In the genomic region with DNA sequence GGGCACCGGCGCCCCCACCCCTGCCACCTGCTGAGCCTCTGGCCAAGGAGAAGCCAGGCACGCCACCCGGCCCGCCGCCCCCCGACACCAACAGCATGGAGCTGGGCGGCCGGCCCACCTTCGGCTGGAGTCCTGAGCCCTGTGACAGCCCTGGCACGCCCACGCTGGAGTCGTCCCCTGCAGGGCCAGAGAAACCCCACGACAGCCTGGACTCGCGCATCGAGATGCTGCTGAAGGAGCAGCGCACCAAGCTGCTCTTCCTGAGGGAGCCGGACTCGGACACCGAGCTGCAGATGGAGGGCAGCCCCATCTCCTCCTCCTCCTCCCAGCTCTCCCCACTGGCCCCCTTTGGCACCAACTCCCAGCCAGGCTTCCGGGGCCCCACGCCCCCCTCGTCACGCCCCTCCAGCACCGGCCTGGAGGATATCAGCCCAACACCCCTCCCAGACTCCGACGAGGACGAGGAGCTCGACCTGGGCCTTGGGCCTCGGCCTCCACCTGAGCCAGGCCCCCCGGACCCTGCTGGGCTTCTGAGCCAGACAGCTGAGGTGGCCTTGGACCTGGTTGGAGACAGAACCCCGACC, we compare ENCODE assay signal across 16 cellular contexts. TPM values are rescaled to one million over a fixed set of nuclear protein-coding genes. Genes with fewer than 3 reads are reported as not detected.
DNase-seq lines count a peak whose midpoint lies in the region; ATAC-seq, FAIRE-seq and TF ChIP-seq lines count a peak whose summit lies in the region.
"Had no signal": no experiment of that assay in that cellular context is flagged by ENCODE, and none has a peak within 500 bp of the region (broad histone marks: within the 10 kb centered on the region; RNA-seq: fewer than 3 reads in every experiment).

No MANE protein-coding gene starts in this region.

- peaks cover 9% of the 10 kb centered on the region for H4K20me1 ChIP-seq in GM12878 (ENCODE audit: control insufficient read depth, insufficient read depth)

- no peak overlapping the region for H3K27ac Mint-ChIP-seq in CD4-positive, alpha-beta T cell
- no peak overlapping the region for H3K27ac Mint-ChIP-seq in neural crest cell (ENCODE audit: unreplicated experiment)
- no peak overlapping the region for H3K27ac Mint-ChIP-seq in activated CD8-positive, alpha-beta memory T cell treated with anti-CD3 and anti-CD28 coated beads, Interleukin-2, amount 10 ng/mL, durations not matched to agents 7 days and 5 days

- H3K4me3 Mint-ChIP-seq in CD4-positive, alpha-beta T cell, result peak overlapping the region; percentile 90
- H3K4me3 Mint-ChIP-seq in neural crest cell, result peak overlapping the region; percentile 85
- H3K4me3 Mint-ChIP-seq in activated CD8-positive, alpha-beta memory T cell treated with anti-CD3 and anti-CD28 coated beads, Interleukin-2, amount 10 ng/mL, durations not matched to agents 7 days and 5 days, result no peak overlapping the region

- 94% methylated on average over 31 of the region's 33 CpGs for WGBS in GM12878 (ENCODE audit: insufficient coverage, insufficient replicate concordance, low lambda C conversion rate, missing lambda C conversion rate)

- no peak overlapping the region for H3K9ac ChIP-seq in HUES48 (ENCODE audit: low read depth, low read length)
- H3K9ac ChIP-seq in GM12878 (ENCODE audit: control insufficient read depth, insufficient read depth, low read length), result no peak overlapping the region
- H3K9ac ChIP-seq: parathyroid adenoma had no signal

- no peak for ATAC-seq in CD4-positive, alpha-beta T cell (ENCODE audit: poor library complexity)
- no peak for ATAC-seq in GM12878
- ATAC-seq in activated CD8-positive, alpha-beta memory T cell treated with anti-CD3 and anti-CD28 coated beads, Interleukin-2, amount 10 ng/mL, durations not matched to agents 7 days and 5 days, result no peak
- ATAC-seq: heart left ventricle had no signal

- TF ChIP-seq POLR2A in GM12878 (IDR thresholded peaks at IDR 0.05; ENCODE audit: low read depth, low read length), result no peak

- RAD21 ChIA-PET in GM12878 (lab: Charles Lee; ENCODE audit: unreplicated experiment), result interaction anchor here (1.2 to 13.1 kb wide), 5 partner anchors 8 to 78 kb away, joined by 3 to 395 read pairs (median 14); a partner anchor contains a TSS

- no peak for TF ChIP-seq CTCF in CD4-positive, alpha-beta T cell (IDR thresholded peaks at IDR 0.05)
- TF ChIP-seq CTCF in GM12878 (IDR thresholded peaks at IDR 0.05 in 2 of 3, conservative IDR thresholded peaks at IDR 0.05 in 1 of 3; ENCODE audit: control insufficient read depth in 2 of 3, extremely low read depth in 1 of 3, insufficient read depth in 1 of 3, low read depth in 3 of 3, low read length in 3 of 3), result no peak
- TF ChIP-seq CTCF in neural crest cell (conservative IDR thresholded peaks at IDR 0.05), result no peak

- H3K27me3 ChIP-seq in CD4-positive, alpha-beta T cell (ENCODE audit: control insufficient read depth, insufficient read depth, low read length), result no peaks in the 10 kb centered on the region
- H3K27me3 ChIP-seq in HUES48 (ENCODE audit: control insufficient read depth, insufficient read depth, low read length), result no peaks in the 10 kb centered on the region
- H3K27me3 ChIP-seq in GM12878 (replicated peaks in 1 of 2; ENCODE audit: control insufficient read depth in 2 of 2, insufficient read depth in 2 of 2, low read length in 1 of 2), result no peaks in the 10 kb centered on the region
- H3K27me3 ChIP-seq: ascending aorta, heart left ventricle had no signal

- peaks cover 31% of the 10 kb centered on the region for H3K4me1 ChIP-seq in HUES48 (ENCODE audit: control insufficient read depth, insufficient read depth, low read length)
- peaks cover 23% of the 10 kb centered on the region for H3K4me1 ChIP-seq in GM12878 (ENCODE audit: control insufficient read depth, insufficient read depth, low read length)

- no TSS peak for BruUV-seq in GM12878 (replicated peaks; lab: Mats Ljungman, UMichigan)

- H3K4me1 Mint-ChIP-seq in CD4-positive, alpha-beta T cell (ENCODE audit: low read depth), result peaks cover 57% of the 10 kb centered on the region
- H3K4me1 Mint-ChIP-seq in neural crest cell, result peaks cover 47% of the 10 kb centered on the region
- H3K4me1 Mint-ChIP-seq in activated CD8-positive, alpha-beta memory T cell treated with anti-CD3 and anti-CD28 coated beads, Interleukin-2, amount 10 ng/mL, durations not matched to agents 7 days and 5 days, result peaks cover 56% of the 10 kb centered on the region

- H3K79me2 ChIP-seq in GM12878 (ENCODE audit: control insufficient read depth, insufficient read depth, low read length), result peaks cover 54% of the 10 kb centered on the region

- H3K36me3 ChIP-seq in HUES48 (ENCODE audit: control insufficient read depth, insufficient read depth, low read length) (peaks cover 64% of the 10 kb centered on the region), GM12878 (ENCODE audit: control insufficient read depth in 2 of 2, insufficient read depth in 2 of 2, low read length in 1 of 2) (peaks cover 6 to 20% of the 10 kb centered on the region in 2 experiments; a peak in 3 of 4 replicates)

- POLR2A ChIA-PET in CD4-positive, alpha-beta T cell (lab: Charles Lee), result interaction anchor here (0.6 to 34.6 kb wide), 5 partner anchors 22 to 415 kb away, joined by 3 to 1869 read pairs (median 7); a partner anchor contains a TSS
- POLR2A ChIA-PET in GM12878 (lab: Charles Lee), result interaction anchor here (0.6 to 2.5 kb wide), 7 partner anchors 8 to 181 kb away, joined by 3 to 48 read pairs (median 5); a partner anchor contains a TSS

- no peak for FAIRE-seq in GM12878 (lab: Jason Lieb, UNC)

- H3K4me3 ChIP-seq in HUES48 (ENCODE audit: low read depth, low read length), result 0 out of 2 replicates have a peak overlapping the region, but pooled peaks have one; percentile 96
- 0 out of 2 replicates have a peak overlapping the region, but pooled peaks have one; percentile 82 for H3K4me3 ChIP-seq in GM12878

- no peak for TF ChIP-seq RAD21 in GM12878 (IDR thresholded peaks at IDR 0.05; ENCODE audit: insufficient read depth, low read depth, low read length)

- in situ Hi-C loops in GM12878 (cut with MboI), result no loop called here

- TF ChIP-seq EP300 in GM12878 (IDR thresholded peaks at IDR 0.05; ENCODE audit: borderline replicate concordance in 1 of 2, control insufficient read depth in 1 of 2, low read depth in 2 of 2, low read length in 2 of 2), result no peak

- SMC1A ChIA-PET in GM12878 (lab: Charles Lee; ENCODE audit: uncharacterized antibody, unreplicated experiment), result interaction anchor here (1.3 to 12.2 kb wide), 6 partner anchors 8 to 124 kb away, joined by 3 to 226 read pairs (median 8); a partner anchor contains a TSS

- no peak overlapping the region for H3K27ac ChIP-seq in CD4-positive, alpha-beta T cell (ENCODE audit: low read depth, low read length)
- H3K27ac ChIP-seq in HUES48 (ENCODE audit: low read depth, low read length), result no peak overlapping the region
- no peak overlapping the region for H3K27ac ChIP-seq in GM12878 (ENCODE audit: control insufficient read depth, insufficient read depth)

- no peak overlapping the region for H3K4me2 ChIP-seq in GM12878 (ENCODE audit: control insufficient read depth, insufficient read depth)

- H3K27me3 Mint-ChIP-seq in CD4-positive, alpha-beta T cell, result no peaks in the 10 kb centered on the region
- no peaks in the 10 kb centered on the region for H3K27me3 Mint-ChIP-seq in neural crest cell (ENCODE audit: low read depth)
- H3K27me3 Mint-ChIP-seq in activated CD8-positive, alpha-beta memory T cell treated with anti-CD3 and anti-CD28 coated beads, Interleukin-2, amount 10 ng/mL, durations not matched to agents 7 days and 5 days, result no peaks in the 10 kb centered on the region

- peaks cover 73% of the 10 kb centered on the region for H3K36me3 Mint-ChIP-seq in CD4-positive, alpha-beta T cell (ENCODE audit: low read depth)
- peaks cover 6% of the 10 kb centered on the region for H3K36me3 Mint-ChIP-seq in neural crest cell (ENCODE audit: low read depth)
- H3K36me3 Mint-ChIP-seq in activated CD8-positive, alpha-beta memory T cell treated with anti-CD3 and anti-CD28 coated beads, Interleukin-2, amount 10 ng/mL, durations not matched to agents 7 days and 5 days, result peaks cover 39% of the 10 kb centered on the region

- intact Hi-C loops in CD4-positive, alpha-beta T cell (cut with DNase I, micrococcal nuclease), result no loop called here
- intact Hi-C loops in GM12878 (cut with micrococcal nuclease; ENCODE audit: unreplicated experiment), result no loop called here

- no peaks in the 10 kb centered on the region for H3K9me3 ChIP-seq in CD4-positive, alpha-beta T cell (ENCODE audit: control insufficient read depth, low read length)
- H3K9me3 ChIP-seq in HUES48 (ENCODE audit: control insufficient read depth, insufficient read depth, low read length) (no peaks in the 10 kb centered on the region), GM12878 (replicated peaks; ENCODE audit: control insufficient read depth, insufficient read depth, low read length) (no peaks in the 10 kb centered on the region)
- H3K9me3 ChIP-seq: ascending aorta, heart left ventricle had no signal

- CTCF ChIA-PET in CD4-positive, alpha-beta T cell (lab: Charles Lee), result interaction anchor here (2.5 to 16.5 kb wide), 3 partner anchors 14 to 78 kb away, joined by 18 to 746 read pairs (median 23); a partner anchor contains a TSS
- CTCF ChIA-PET in GM12878 (lab: Yijun Ruan, JAX), result interaction anchor here (1.0 to 13.6 kb wide), 11 partner anchors 13 to 83 kb away, joined by 3 to 565 read pairs (median 11); a partner anchor contains a TSS
- CTCF ChIA-PET in activated CD8-positive, alpha-beta memory T cell treated with anti-CD3 and anti-CD28 coated beads, Interleukin-2, amount 10 ng/mL, durations not matched to agents 7 days and 5 days (lab: Charles Lee), result interaction anchor here (0.8 to 32.8 kb wide), 9 partner anchors 17 to 115 kb away, joined by 3 to 1678 read pairs (median 11); a partner anchor contains a TSS

- DNase-seq in CD4-positive, alpha-beta T cell, result no peak
- DNase-seq in GM12878 (ENCODE audit: low read depth, low spot score) (no peak), neural crest cell (ENCODE audit: low read depth, low spot score) (no peak), DMS 273 (lab: John Stamatoyannopoulos, UW; ENCODE audit: unreplicated experiment) (no peak), NCI-H82 (lab: John Stamatoyannopoulos, UW) (no peak), GF-D8 (lab: John Stamatoyannopoulos, UW) (no peak)
- DNase-seq in activated CD8-positive, alpha-beta memory T cell treated with anti-CD3 and anti-CD28 coated beads, Interleukin-2, amount 10 ng/mL, durations not matched to agents 7 days and 5 days, result no peak
- DNase-seq: effector memory CD4-positive, alpha-beta T cell; H7; NCI-H774; stimulated activated CD4-positive, alpha-beta T cell treated with anti-CD3 and anti-CD28 coated beads, Interleukin-4, amount 100 ng/mL, for 1 hour had no signal

- H3K9me3 Mint-ChIP-seq in CD4-positive, alpha-beta T cell, result no peaks in the 10 kb centered on the region
- no peaks in the 10 kb centered on the region for H3K9me3 Mint-ChIP-seq in neural crest cell
- H3K9me3 Mint-ChIP-seq in activated CD8-positive, alpha-beta memory T cell treated with anti-CD3 and anti-CD28 coated beads, Interleukin-2, amount 10 ng/mL, durations not matched to agents 7 days and 5 days (ENCODE audit: low read depth), result no peaks in the 10 kb centered on the region

- H2AFZ ChIP-seq in GM12878 (ENCODE audit: control insufficient read depth, low read depth, low read length), result no peak overlapping the region
- H2AFZ ChIP-seq: parathyroid adenoma had no signal

RNA-seq across cellular contexts. Expression of a gene that starts 6.5 kb away (rescaled TPM):
- 100 to 1,000 TPM; 146 to 151 TPM for total RNA-seq in CD4-positive, alpha-beta T cell
- 8.1 and 10.1 TPM in 2 replicates for total RNA-seq in GM12878 (2013; cell fraction: nucleolus; rRNA removed)
- total RNA-seq in GM12878 (2014; rRNA removed), result 1.8 and 2.1 TPM in 2 replicates
- 1.3 TPM in 2 replicates for total RNA-seq in GM12878 (2014; rRNA removed; fragmentation: Illumina TruSeq; extraction: Trizol)
- total RNA-seq in GM12878 (2021), result 15.5 and 17.3 TPM in 2 replicates
- 2.0 TPM for polyA plus RNA-seq in GM12878 (2011; ENCODE audit: low read depth)
- 0.27 and 0.50 TPM in 2 replicates for polyA plus RNA-seq in GM12878 (2011; rRNA removed)
- polyA plus RNA-seq in GM12878 (2011; cell fraction: cytosol; rRNA removed), result 0.67 and 0.76 TPM in 2 replicates
- polyA plus RNA-seq in GM12878 (2011; cell fraction: nucleus; rRNA removed), result 3.1 and 6.2 TPM in 2 replicates
- polyA plus RNA-seq in GM12878 (2012), result 4.3 and 5.9 TPM in 2 replicates
- 1.7 and 3.6 TPM in 2 replicates for polyA plus RNA-seq in GM12878 (2014; fragmentation: Illumina TruSeq; extraction: Trizol)
- polyA plus RNA-seq in GM12878 (2014; fragmentation: Nextera tagmentation; extraction: Ambion mirVana), result 1 to 10 TPM in 1 of 2 experiments, under 1 TPM in 1; 0.53 to 1.7 TPM
- polyA plus RNA-seq in GM12878 (2014; rRNA removed), result 4.9 and 7.5 TPM in 2 replicates
- polyA plus RNA-seq in GM12878 (2016; fragmentation: Nextera tagmentation; extraction: Ambion mirVana), result 1 to 10 TPM; 1.2 to 1.5 TPM
- polyA minus RNA-seq in GM12878 (2011; rRNA and poly(A)+ RNA removed), result 1.3 and 1.4 TPM in 2 replicates
- polyA minus RNA-seq in GM12878 (2011; cell fraction: cytosol; rRNA and poly(A)+ RNA removed), result 2.3 and 3.3 TPM in 2 replicates
- 1.6 and 3.5 TPM in 2 replicates for polyA minus RNA-seq in GM12878 (2011; cell fraction: nucleus; rRNA and poly(A)+ RNA removed)
- 25.6 and 25.9 TPM in 2 replicates for total RNA-seq in neural crest cell
- 10 to 100 TPM; 33.7 to 35.9 TPM for total RNA-seq in activated CD8-positive, alpha-beta memory T cell treated with anti-CD3 and anti-CD28 coated beads, Interleukin-2, amount 10 ng/mL, durations not matched to agents 7 days and 5 days

RNA-seq across cellular contexts. Expression of a gene that starts 16.8 kb away (rescaled TPM):
- 100 to 1,000 TPM; 155 to 164 TPM for total RNA-seq in CD4-positive, alpha-beta T cell
- 111 and 129 TPM in 2 replicates for total RNA-seq in GM12878 (2013; cell fraction: nucleolus; rRNA removed)
- 58.0 and 58.8 TPM in 2 replicates for total RNA-seq in GM12878 (2014; rRNA removed)
- 32.8 and 32.9 TPM in 2 replicates for total RNA-seq in GM12878 (2014; rRNA removed; fragmentation: Illumina TruSeq; extraction: Trizol)
- 72.8 and 78.7 TPM in 2 replicates for total RNA-seq in GM12878 (2021)
- 11.6 TPM for polyA plus RNA-seq in GM12878 (2011; ENCODE audit: low read depth)
- polyA plus RNA-seq in GM12878 (2011; rRNA removed), result 25.4 and 40.8 TPM in 2 replicates
- 71.0 and 80.5 TPM in 2 replicates for polyA plus RNA-seq in GM12878 (2011; cell fraction: cytosol; rRNA removed)
- polyA plus RNA-seq in GM12878 (2011; cell fraction: nucleus; rRNA removed), result 76.9 and 97.7 TPM in 2 replicates
- polyA plus RNA-seq in GM12878 (2012), result 38.5 and 51.6 TPM in 2 replicates
- polyA plus RNA-seq in GM12878 (2014; fragmentation: Illumina TruSeq; extraction: Trizol), result 28.5 and 36.5 TPM in 2 replicates
- polyA plus RNA-seq in GM12878 (2014; fragmentation: Nextera tagmentation; extraction: Ambion mirVana), result 1 to 10 TPM; 6.1 to 6.4 TPM
- 66.1 and 75.8 TPM in 2 replicates for polyA plus RNA-seq in GM12878 (2014; rRNA removed)
- 10 to 100 TPM; 38.9 to 40.5 TPM for polyA plus RNA-seq in GM12878 (2016; fragmentation: Nextera tagmentation; extraction: Ambion mirVana)
- polyA minus RNA-seq in GM12878 (2011; rRNA and poly(A)+ RNA removed), result 45.1 and 66.7 TPM in 2 replicates
- polyA minus RNA-seq in GM12878 (2011; cell fraction: cytosol; rRNA and poly(A)+ RNA removed), result 58.2 and 58.8 TPM in 2 replicates
- polyA minus RNA-seq in GM12878 (2011; cell fraction: nucleus; rRNA and poly(A)+ RNA removed), result 35.3 and 53.2 TPM in 2 replicates
- total RNA-seq in neural crest cell, result 23.8 and 25.5 TPM in 2 replicates
- total RNA-seq in activated CD8-positive, alpha-beta memory T cell treated with anti-CD3 and anti-CD28 coated beads, Interleukin-2, amount 10 ng/mL, durations not matched to agents 7 days and 5 days, result 100 to 1,000 TPM; 114 to 137 TPM

RNA-seq across cellular contexts. Expression of a gene that starts 48.3 kb away (rescaled TPM):
- not detected for total RNA-seq in CD4-positive, alpha-beta T cell
- not detected in 2 replicates for total RNA-seq in GM12878 (2013; cell fraction: nucleolus; rRNA removed)
- total RNA-seq in GM12878 (2014; rRNA removed) (not detected in 2 replicates), GM12878 (2014; rRNA removed; fragmentation: Illumina TruSeq; extraction: Trizol) (not detected in 2 replicates), GM12878 (2021) (0.13 and 0.28 TPM in 2 replicates), neural crest cell (0.21 TPM in 1 of 2 replicates, not detected in the other)
- not detected for polyA plus RNA-seq in GM12878 (2011; ENCODE audit: low read depth)
- polyA plus RNA-seq in GM12878 (2011; rRNA removed) (not detected in 2 replicates), GM12878 (2014; fragmentation: Illumina TruSeq; extraction: Trizol) (not detected in 2 replicates), GM12878 (2014; fragmentation: Nextera tagmentation; extraction: Ambion mirVana) (under 1 TPM in 1 of 2 experiments, not detected in 1; 0.04 TPM), GM12878 (2014; rRNA removed) (0.15 and 0.69 TPM in 2 replicates), GM12878 (2016; fragmentation: Nextera tagmentation; extraction: Ambion mirVana) (not detected)
- not detected in 2 replicates for polyA plus RNA-seq in GM12878 (2011; cell fraction: cytosol; rRNA removed)
- not detected in 2 replicates for polyA plus RNA-seq in GM12878 (2011; cell fraction: nucleus; rRNA removed)
- polyA plus RNA-seq in GM12878 (2012), result 0.15 TPM in 1 of 2 replicates, not detected in the other
- not detected in 2 replicates for polyA minus RNA-seq in GM12878 (2011; rRNA and poly(A)+ RNA removed)
- not detected in 2 replicates for polyA minus RNA-seq in GM12878 (2011; cell fraction: cytosol; rRNA and poly(A)+ RNA removed)
- polyA minus RNA-seq in GM12878 (2011; cell fraction: nucleus; rRNA and poly(A)+ RNA removed), result not detected in 2 replicates
- not detected for total RNA-seq in activated CD8-positive, alpha-beta memory T cell treated with anti-CD3 and anti-CD28 coated beads, Interleukin-2, amount 10 ng/mL, durations not matched to agents 7 days and 5 days
- total RNA-seq: lung microvascular endothelial cell had no signal
